ENCODE assay signal across 26 cellular contexts in the genomic region with DNA sequence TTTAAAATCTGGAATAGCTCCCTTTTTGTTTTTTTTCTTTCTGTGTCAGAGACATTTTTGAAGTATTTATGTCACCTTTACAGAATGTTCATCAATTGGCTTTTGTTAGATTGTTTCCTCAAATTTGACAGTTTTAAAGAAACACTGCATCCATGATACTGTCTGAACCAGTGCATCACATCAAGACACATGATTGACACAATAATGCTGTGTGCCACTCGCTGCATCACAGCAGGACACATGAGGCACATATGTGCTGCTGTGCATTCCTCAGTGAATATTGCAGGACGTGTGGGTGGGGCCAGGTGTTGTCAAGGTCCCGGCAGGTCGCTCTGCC. TPM values are rescaled to one million over a fixed set of nuclear protein-coding genes. Genes with fewer than 3 reads are reported as not detected.
DNase-seq lines count a peak whose midpoint lies in the region; ATAC-seq, FAIRE-seq and TF ChIP-seq lines count a peak whose summit lies in the region.
"Had no signal": no experiment of that assay in that cellular context is flagged by ENCODE, and none has a peak within 500 bp of the region (broad histone marks: within the 10 kb centered on the region; RNA-seq: fewer than 3 reads in every experiment).

No MANE protein-coding gene starts in this region.

- no TSS peak for BruUV-seq in HepG2 (replicated peaks; lab: Mats Ljungman, UMichigan)

- H3K9me3 Mint-ChIP-seq in glutamatergic neuron (ENCODE audit: unreplicated experiment), result peaks cover 3% of the 10 kb centered on the region
- H3K9me3 Mint-ChIP-seq: endodermal cell; stimulated activated naive CD8-positive, alpha-beta T cell treated with anti-CD3 and anti-CD28 coated beads, Interleukin-15, Interleukin-2, amounts not matched to agents 100 ng/mL and 50 ng/mL, for 24 hours had no signal

- H3K9ac ChIP-seq in HepG2 (ENCODE audit: insufficient read depth, low read depth, low read length) (peak overlapping the region; percentile 64; the same call in 1 of the 2 replicates), neural cell (ENCODE audit: low read length) (no peak overlapping the region)
- H3K9ac ChIP-seq: SK-N-SH had no signal

- H3K4me2 ChIP-seq in HepG2 (ENCODE audit: low read depth, low read length), result peak overlapping the region; percentile 93
- H3K4me2 ChIP-seq in neural cell (ENCODE audit: low read length), result no peak overlapping the region
- H3K4me2 ChIP-seq: SK-N-SH had no signal

- WGBS in HepG2 (ENCODE audit: low lambda C conversion rate), result 15% methylated on average over 4 of the region's 4 CpGs
- WGBS in right lobe of liver (ENCODE audit: insufficient coverage, low coverage, low lambda C conversion rate, missing lambda C conversion rate), result 83% methylated on average over 4 of the region's 4 CpGs

- no peak overlapping the region for H2AFZ ChIP-seq in HepG2 (ENCODE audit: low read length)
- no peak overlapping the region for H2AFZ ChIP-seq in neural cell (ENCODE audit: low read depth, low read length)

- no peak for DNase-seq in HepG2 (ENCODE audit: low spot score)
- DNase-seq in right lobe of liver, result no peak
- DNase-seq in glutamatergic neuron, result no peak
- no peak for DNase-seq in GM13977 (ENCODE audit: low spot score)
- DNase-seq in ecto neural progenitor cell (ENCODE audit: low spot score), result no peak
- DNase-seq in NCI-H2107 (lab: John Stamatoyannopoulos, UW), result no peak
- DNase-seq: activated CD4-positive, alpha-beta T cell treated with anti-CD3 and anti-CD28 coated beads for 1 hour; activated gamma-delta T cell; AML-193; caudate nucleus; MM.1S; NCI-H1105 treated with DMSO at 0.1 percent for 48 hours; NCI-H2029 treated with DMSO at 0.1 percent for 48 hours; NCI-H2227 treated with DMSO at 0.1 percent for 48 hours; NCI-H526; PC-3; SK-N-SH; small intestine; testis had no signal

- no peaks in the 10 kb centered on the region for H3K9me3 ChIP-seq in HepG2 (ENCODE audit: low read length)
- H3K9me3 ChIP-seq in right lobe of liver, result no peaks in the 10 kb centered on the region
- no peaks in the 10 kb centered on the region for H3K9me3 ChIP-seq in neural cell (ENCODE audit: low read length)
- H3K9me3 ChIP-seq: pancreas, SK-N-SH, testis had no signal

- CTCF ChIA-PET in HepG2 (lab: Yijun Ruan, JAX; ENCODE audit: low intra/inter-chr PET ratio, low total read pairs), result no interaction called here

- POLR2A ChIA-PET in HepG2 (lab: Yijun Ruan, JAX), result interaction anchor here (1.1 to 3.9 kb wide), 8 partner anchors 13 to 765 kb away, joined by 3 to 198 read pairs (median 15); a partner anchor contains a TSS

- no peaks in the 10 kb centered on the region for H3K36me3 ChIP-seq in HepG2 (replicated peaks in 1 of 2; ENCODE audit: control insufficient read depth in 1 of 2, insufficient read depth in 2 of 2, low read length in 2 of 2)
- H3K36me3 ChIP-seq in right lobe of liver, result no peaks in the 10 kb centered on the region
- no peaks in the 10 kb centered on the region for H3K36me3 ChIP-seq in neural cell (ENCODE audit: insufficient read depth, low read length)
- H3K36me3 ChIP-seq: pancreas had no signal

- peaks cover 20% of the 10 kb centered on the region for H3K4me1 Mint-ChIP-seq in glutamatergic neuron (ENCODE audit: low read depth, unreplicated experiment)

- peak overlapping the region; percentile 57 for H3K4me3 Mint-ChIP-seq in glutamatergic neuron (ENCODE audit: unreplicated experiment)
- H3K4me3 Mint-ChIP-seq: endodermal cell; stimulated activated naive CD8-positive, alpha-beta T cell treated with anti-CD3 and anti-CD28 coated beads, Interleukin-15, Interleukin-2, amounts not matched to agents 100 ng/mL and 50 ng/mL, for 24 hours had no signal

- TF ChIP-seq CTCF in HepG2 (CRISPR knock-in tag; IDR thresholded peaks at IDR 0.05) (no peak), right lobe of liver (IDR thresholded peaks at IDR 0.05) (no peak), glutamatergic neuron (IDR thresholded peaks at IDR 0.05; ENCODE audit: partially characterized antibody, unreplicated experiment) (no peak), neural cell (IDR thresholded peaks at IDR 0.05; ENCODE audit: poor library complexity, severe bottlenecking) (no peak), GM13977 (IDR thresholded peaks at IDR 0.05; ENCODE audit: extremely low read depth, insufficient read depth, missing control alignments) (no peak)

- H3K79me2 ChIP-seq in HepG2 (ENCODE audit: insufficient read depth, low read length) (peaks cover 16% of the 10 kb centered on the region), neural cell (replicated peaks; ENCODE audit: insufficient read depth, low read length) (no peaks in the 10 kb centered on the region)

- H3K36me3 Mint-ChIP-seq in glutamatergic neuron (ENCODE audit: unreplicated experiment), result peaks cover 6% of the 10 kb centered on the region

- H3K27ac Mint-ChIP-seq in glutamatergic neuron (ENCODE audit: unreplicated experiment), result no peak overlapping the region
- H3K27ac Mint-ChIP-seq: endodermal cell; stimulated activated naive CD8-positive, alpha-beta T cell treated with anti-CD3 and anti-CD28 coated beads, Interleukin-15, Interleukin-2, amounts not matched to agents 100 ng/mL and 50 ng/mL, for 24 hours had no signal

- peaks cover 46% of the 10 kb centered on the region for H3K4me1 ChIP-seq in HepG2 (ENCODE audit: insufficient read depth, low read length)
- H3K4me1 ChIP-seq in right lobe of liver, result peaks cover 0 to 18% (median 7%) of the 10 kb centered on the region in 4 donors

- no peaks in the 10 kb centered on the region for H4K20me1 ChIP-seq in HepG2 (ENCODE audit: insufficient read depth, low read length)
- no peaks in the 10 kb centered on the region for H4K20me1 ChIP-seq in neural cell (ENCODE audit: insufficient read depth)

- H3K27me3 ChIP-seq in HepG2 (ENCODE audit: control insufficient read depth in 1 of 2, insufficient read depth in 2 of 2, low read length in 2 of 2), result no peaks in the 10 kb centered on the region
- no peaks in the 10 kb centered on the region for H3K27me3 ChIP-seq in right lobe of liver
- H3K27me3 ChIP-seq in neural cell (ENCODE audit: insufficient read depth, low read depth, low read length), result no peaks in the 10 kb centered on the region
- H3K27me3 ChIP-seq: pancreas, testis had no signal

- H3K27ac ChIP-seq in HepG2 (ENCODE audit: extremely low read length, insufficient read depth, low read length) (peak overlapping the region; percentile 85), right lobe of liver (no peak overlapping the region), neural cell (ENCODE audit: low read length) (no peak overlapping the region)
- H3K27ac ChIP-seq: pancreas, testis had no signal

- intact Hi-C loops in HepG2 (cut with micrococcal nuclease; ENCODE audit: unreplicated experiment), result loop anchor here (1.0 kb wide), 2 partner anchors 95 to 831 kb away; no protein-coding TSS in a partner anchor
- intact Hi-C loops in right lobe of liver (cut with DNase I), result no loop called here

- no peaks in the 10 kb centered on the region for H3K9me2 ChIP-seq in neural cell (ENCODE audit: insufficient read depth, low read length)
- H3K9me2 ChIP-seq: SK-N-SH had no signal

- peaks cover 7% of the 10 kb centered on the region for H3K27me3 Mint-ChIP-seq in glutamatergic neuron (ENCODE audit: unreplicated experiment)

- ATAC-seq in HepG2 (no peak), right lobe of liver (no peak)
- ATAC-seq: GM12878, PC-3 had no signal

- in situ Hi-C loops in HepG2 (cut with HindIII; ENCODE audit: extremely low pct_ligation_motif_present, low pct_unique_long_range_greater_than_20kb) (no loop called here), GM13977 (cut with MboI; ENCODE audit: low pct_unique_long_range_greater_than_20kb, low sequenced_read_pairs, unreplicated experiment) (no loop called here)

- TF ChIP-seq EP300 in HepG2 (IDR thresholded peaks at IDR 0.05; ENCODE audit: low read depth in 2 of 2, low read length in 2 of 2) (no peak), HepG2 (CRISPR knock-in tag; IDR thresholded peaks at IDR 0.05; ENCODE audit: borderline replicate concordance) (no peak), neural cell (conservative IDR thresholded peaks at IDR 0.05; ENCODE audit: poor library complexity, severe bottlenecking) (peak; percentile 78)

- TF ChIP-seq POLR2A in HepG2 (IDR thresholded peaks at IDR 0.05; ENCODE audit: insufficient read depth in 1 of 2, low read depth in 2 of 2, low read length in 2 of 2) (no peak), right lobe of liver (IDR thresholded peaks at IDR 0.05) (no peak)

- H3K4me3 ChIP-seq in HepG2 (replicated peaks in 1 of 3; ENCODE audit: insufficient read depth in 1 of 3, low read depth in 2 of 3, low read length in 3 of 3), result peak overlapping the region; percentile 64 to 80 (median 65); a peak in 5 of 6 replicates
- H3K4me3 ChIP-seq in right lobe of liver, result no peak overlapping the region
- H3K4me3 ChIP-seq in neural cell (ENCODE audit: low read length), result peak overlapping the region; percentile 67
- H3K4me3 ChIP-seq: GM12878, pancreas, testis had no signal

- no peak for TF ChIP-seq RAD21 in HepG2 (CRISPR knock-in tag; IDR thresholded peaks at IDR 0.05)
- no peak for TF ChIP-seq RAD21 in neural cell (conservative IDR thresholded peaks at IDR 0.05)

- FAIRE-seq in HepG2 (lab: Jason Lieb, UNC), result peak; percentile 12
- FAIRE-seq: GM12878, H1, islet of Langerhans, pancreas, small intestine had no signal

- H3F3A ChIP-seq in neural cell (ENCODE audit: insufficient read depth, low read length, poor library complexity, severe bottlenecking), result no peaks in the 10 kb centered on the region

RNA-seq across cellular contexts. Expression of a gene that starts 37.4 kb away (rescaled TPM):
- 8.4 and 10.7 TPM in 2 replicates for total RNA-seq in HepG2 (2016; rRNA removed; fragmentation: Illumina TruSeq; extraction: Trizol)
- 5.5 and 7.1 TPM in 2 replicates for total RNA-seq in HepG2 (2016; cell fraction: cytosol; rRNA removed; fragmentation: Illumina TruSeq; extraction: Trizol; ENCODE audit: low read depth)
- 7.1 and 13.2 TPM in 2 replicates for total RNA-seq in HepG2 (2016; cell fraction: insoluble cytoplasmic fraction; rRNA removed; fragmentation: Illumina TruSeq; extraction: Trizol)
- 7.3 and 7.5 TPM in 2 replicates for total RNA-seq in HepG2 (2016; cell fraction: membrane; rRNA removed; fragmentation: Illumina TruSeq; extraction: Trizol)
- total RNA-seq in HepG2 (2016; cell fraction: nucleus; rRNA removed; fragmentation: Illumina TruSeq; extraction: Trizol), result 16.6 and 17.0 TPM in 2 replicates
- polyA plus RNA-seq in HepG2 (2011; rRNA removed), result 8.8 and 11.6 TPM in 2 replicates
- 6.1 and 7.4 TPM in 2 replicates for polyA plus RNA-seq in HepG2 (2011; cell fraction: cytosol; rRNA removed)
- 35.0 and 45.3 TPM in 2 replicates for polyA plus RNA-seq in HepG2 (2011; cell fraction: nucleus; rRNA removed)
- polyA plus RNA-seq in HepG2 (2012), result 7.7 and 8.9 TPM in 2 replicates
- polyA plus RNA-seq in HepG2 (2016; cell fraction: cytosol; fragmentation: Illumina TruSeq; extraction: Trizol; ENCODE audit: low read depth), result 1.9 and 2.2 TPM in 2 replicates
- 4.8 and 5.9 TPM in 2 replicates for polyA plus RNA-seq in HepG2 (2016; cell fraction: insoluble cytoplasmic fraction; fragmentation: Illumina TruSeq; extraction: Trizol; ENCODE audit: low read depth)
- 2.4 and 3.3 TPM in 2 replicates for polyA plus RNA-seq in HepG2 (2016; cell fraction: membrane; fragmentation: Illumina TruSeq; extraction: Trizol; ENCODE audit: low read depth)
- polyA plus RNA-seq in HepG2 (2016; cell fraction: nucleus; fragmentation: Illumina TruSeq; extraction: Trizol; ENCODE audit: insufficient read depth, low read depth), result 28.4 and 29.0 TPM in 2 replicates
- polyA minus RNA-seq in HepG2 (2011; rRNA and poly(A)+ RNA removed; ENCODE audit: low replicate concordance), result 6.3 TPM in 2 replicates
- polyA minus RNA-seq in HepG2 (2011; cell fraction: cytosol; rRNA and poly(A)+ RNA removed), result 2.4 and 4.4 TPM in 2 replicates
- 10.9 and 14.3 TPM in 2 replicates for polyA minus RNA-seq in HepG2 (2011; cell fraction: nucleus; rRNA and poly(A)+ RNA removed)
- total RNA-seq in right lobe of liver, result 10 to 100 TPM; 11.1 to 24.4 (median 15.2) TPM
- total RNA-seq in glutamatergic neuron (ENCODE audit: unreplicated experiment), result 15.2 TPM
- polyA plus RNA-seq in neural cell, result 39.1 and 51.2 TPM in 2 replicates
- polyA minus RNA-seq in neural cell, result 22.6 and 25.4 TPM in 2 replicates

RNA-seq across cellular contexts. Expression of a gene that starts 37.4 kb away (rescaled TPM):
- total RNA-seq in HepG2 (2016; rRNA removed; fragmentation: Illumina TruSeq; extraction: Trizol) (3.1 and 4.3 TPM in 2 replicates), right lobe of liver (under 1 TPM; 0.43 to 0.82 (median 0.68) TPM), glutamatergic neuron (ENCODE audit: unreplicated experiment) (1.7 TPM)
- total RNA-seq in HepG2 (2016; cell fraction: cytosol; rRNA removed; fragmentation: Illumina TruSeq; extraction: Trizol; ENCODE audit: low read depth), result 1.7 and 1.9 TPM in 2 replicates
- total RNA-seq in HepG2 (2016; cell fraction: insoluble cytoplasmic fraction; rRNA removed; fragmentation: Illumina TruSeq; extraction: Trizol), result 3.0 and 4.1 TPM in 2 replicates
- total RNA-seq in HepG2 (2016; cell fraction: membrane; rRNA removed; fragmentation: Illumina TruSeq; extraction: Trizol), result 4.9 and 5.8 TPM in 2 replicates
- 6.6 and 7.6 TPM in 2 replicates for total RNA-seq in HepG2 (2016; cell fraction: nucleus; rRNA removed; fragmentation: Illumina TruSeq; extraction: Trizol)
- polyA plus RNA-seq in HepG2 (2011; rRNA removed) (1.7 and 2.1 TPM in 2 replicates), neural cell (1.8 and 2.8 TPM in 2 replicates)
- 1.1 TPM in 2 replicates for polyA plus RNA-seq in HepG2 (2011; cell fraction: cytosol; rRNA removed)
- 2.6 and 3.0 TPM in 2 replicates for polyA plus RNA-seq in HepG2 (2011; cell fraction: nucleus; rRNA removed)
- 6.2 and 8.3 TPM in 2 replicates for polyA plus RNA-seq in HepG2 (2012)
- polyA plus RNA-seq in HepG2 (2016; cell fraction: cytosol; fragmentation: Illumina TruSeq; extraction: Trizol; ENCODE audit: low read depth), result 1.8 and 2.2 TPM in 2 replicates
- polyA plus RNA-seq in HepG2 (2016; cell fraction: insoluble cytoplasmic fraction; fragmentation: Illumina TruSeq; extraction: Trizol; ENCODE audit: low read depth), result 3.8 and 4.0 TPM in 2 replicates
- polyA plus RNA-seq in HepG2 (2016; cell fraction: membrane; fragmentation: Illumina TruSeq; extraction: Trizol; ENCODE audit: low read depth), result 5.3 and 5.7 TPM in 2 replicates
- polyA plus RNA-seq in HepG2 (2016; cell fraction: nucleus; fragmentation: Illumina TruSeq; extraction: Trizol; ENCODE audit: insufficient read depth, low read depth), result 10.1 and 11.1 TPM in 2 replicates
- polyA minus RNA-seq in HepG2 (2011; rRNA and poly(A)+ RNA removed; ENCODE audit: low replicate concordance), result 0.30 and 0.36 TPM in 2 replicates
- 0.30 and 1.1 TPM in 2 replicates for polyA minus RNA-seq in HepG2 (2011; cell fraction: cytosol; rRNA and poly(A)+ RNA removed)
- 5.0 and 5.8 TPM in 2 replicates for polyA minus RNA-seq in HepG2 (2011; cell fraction: nucleus; rRNA and poly(A)+ RNA removed)
- 5.0 and 5.6 TPM in 2 replicates for polyA minus RNA-seq in neural cell

Comparison
In these comparisons a context has a peak if more than half of its experiments do, and no peak if none do; other contexts are left out.
1. H3K4me3 ChIP-seq: peak in HepG2 (3 of 3) and neural cell (single experiment); none in right lobe of liver (0 of 3).